ENCODE assay signal across 9 cellular contexts in the genomic region with DNA sequence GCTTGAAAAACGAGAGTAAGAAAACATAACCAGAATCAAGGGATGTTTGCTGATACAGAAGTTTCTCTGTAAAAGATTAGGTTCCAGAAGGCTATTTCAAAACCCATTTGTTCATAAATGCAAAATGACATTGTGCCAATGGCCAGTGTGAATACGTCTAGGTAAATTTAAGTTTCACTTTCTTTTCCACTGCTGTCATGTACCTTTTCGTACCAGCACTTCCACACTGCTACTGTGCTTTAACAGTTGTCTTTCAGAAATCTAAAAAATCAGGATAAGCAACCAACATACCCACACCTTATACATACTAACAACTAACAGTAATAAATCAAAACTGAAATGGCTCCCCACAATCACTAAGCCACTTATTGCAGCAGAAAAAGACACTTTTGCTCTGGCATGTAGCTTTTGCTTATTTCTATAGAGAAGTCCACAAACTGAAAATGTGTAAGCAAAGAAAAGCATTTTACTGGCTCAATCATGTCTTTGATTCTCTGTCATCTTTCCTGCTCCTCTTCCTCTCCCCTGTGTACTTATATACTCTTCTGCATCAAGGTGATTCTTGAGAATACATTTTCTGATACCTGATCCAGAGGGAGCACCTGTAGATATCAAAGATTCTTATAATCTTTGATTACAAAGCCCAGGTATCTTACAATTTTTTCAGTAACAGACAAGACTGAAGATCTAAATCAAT. TPM values are rescaled to one million over a fixed set of nuclear protein-coding genes. Genes with fewer than 3 reads are reported as not detected.
DNase-seq lines count a peak whose midpoint lies in the region; ATAC-seq, FAIRE-seq and TF ChIP-seq lines count a peak whose summit lies in the region.
"Had no signal": no experiment of that assay in that cellular context is flagged by ENCODE, and none has a peak within 500 bp of the region (broad histone marks: within the 10 kb centered on the region; RNA-seq: fewer than 3 reads in every experiment).

No MANE protein-coding gene starts in this region.

- no peak for TF ChIP-seq CTCF in activated B cell treated with CpG ODN at 0.5 μM for 24 hours (IDR thresholded peaks at IDR 0.05)
- no peak for TF ChIP-seq CTCF in keratinocyte (optimal IDR thresholded peaks at IDR 0.05 in 1 of 3, IDR thresholded peaks at IDR 0.05 in 1 of 3, conservative IDR thresholded peaks at IDR 0.05 in 1 of 3; ENCODE audit: extremely low read depth in 1 of 3, insufficient read depth in 2 of 3, low read length in 3 of 3)
- TF ChIP-seq CTCF in type B pancreatic cell (conservative IDR thresholded peaks at IDR 0.05), result no peak

- H3K4me1 ChIP-seq in keratinocyte (ENCODE audit: control insufficient read depth, extremely low read depth, insufficient read depth, low read length), result peaks cover 27% of the 10 kb centered on the region
- H3K4me1 ChIP-seq in SJCRH30, result peaks cover 27% of the 10 kb centered on the region

- H4K20me1 ChIP-seq in keratinocyte (ENCODE audit: control insufficient read depth, extremely low read depth, insufficient read depth, low read length), result no peaks in the 10 kb centered on the region

- H3K9me3 ChIP-seq in keratinocyte (ENCODE audit: control insufficient read depth, low read depth, low read length) (no peaks in the 10 kb centered on the region), SJCRH30 (replicated peaks) (no peaks in the 10 kb centered on the region)

- FAIRE-seq in keratinocyte (lab: Jason Lieb, UNC), result no peak

- peaks cover 3 to 4% of the 10 kb centered on the region in 2 experiments for H3K36me3 ChIP-seq in keratinocyte (ENCODE audit: control insufficient read depth in 2 of 2, extremely low read depth in 1 of 2, insufficient read depth in 2 of 2, low read length in 2 of 2)
- H3K36me3 ChIP-seq in SJCRH30, result no peaks in the 10 kb centered on the region

- H3K9ac ChIP-seq in keratinocyte (ENCODE audit: control insufficient read depth, extremely low read depth, insufficient read depth, low read length), result peak overlapping the region; percentile 30

- DNase-seq in activated B cell treated with CpG ODN at 0.5 μM for 24 hours, result no peak
- DNase-seq in keratinocyte (ENCODE audit: low read depth, low spot score), result no peak
- DNase-seq in type B pancreatic cell (ENCODE audit: extremely low spot score, unreplicated experiment), result no peak
- no peak for DNase-seq in epidermal melanocyte (ENCODE audit: insufficient read length, low spot score)
- DNase-seq in stimulated activated CD4-positive, alpha-beta T cell treated with anti-CD3 and anti-CD28 coated beads, Interleukin-2, amount 100 ng/mL, for 48 hours, result no peak
- DNase-seq in SJCRH30, result no peak

- POLR2A ChIA-PET in activated B cell treated with CpG ODN at 0.5 μM for 24 hours (lab: Charles Lee), result interaction anchor here (0.8 to 2.1 kb wide), 6 partner anchors 10 to 75 kb away, joined by 3 to 9 read pairs (median 4); a partner anchor contains a TSS

- H3K9me1 ChIP-seq in keratinocyte (ENCODE audit: control insufficient read depth, extremely low read depth, insufficient read depth, low read length), result no peaks in the 10 kb centered on the region

- peak overlapping the region; percentile 89 for H3K27ac Mint-ChIP-seq in activated B cell treated with CpG ODN at 0.5 μM for 24 hours
- peak overlapping the region; percentile 62 for H3K27ac Mint-ChIP-seq in type B pancreatic cell

- H3K4me1 Mint-ChIP-seq in activated B cell treated with CpG ODN at 0.5 μM for 24 hours (peaks cover 77% of the 10 kb centered on the region), type B pancreatic cell (ENCODE audit: unreplicated experiment) (peaks cover 22% of the 10 kb centered on the region)

- no peaks in the 10 kb centered on the region for H3K27me3 ChIP-seq in keratinocyte (ENCODE audit: control insufficient read depth, extremely low read depth, insufficient read depth, low read length)
- no peaks in the 10 kb centered on the region for H3K27me3 ChIP-seq in SJCRH30

- dilution Hi-C loops in keratinocyte (cut with MboI; ENCODE audit: extremely low pct_ligation_motif_present, low sequenced_read_pairs), result no loop called here

- no peaks in the 10 kb centered on the region for H3K9me3 Mint-ChIP-seq in activated B cell treated with CpG ODN at 0.5 μM for 24 hours
- no peaks in the 10 kb centered on the region for H3K9me3 Mint-ChIP-seq in type B pancreatic cell
- H3K9me3 Mint-ChIP-seq: neural crest cell had no signal

- ATAC-seq in GM18868 (IDR thresholded peaks at IDR 0.05; ENCODE audit: unreplicated experiment), result peak; percentile 50
- peak; percentile 46 for ATAC-seq in HG02870 (IDR thresholded peaks at IDR 0.05; ENCODE audit: unreplicated experiment)
- peak; percentile 55 for ATAC-seq in activated B cell treated with CpG ODN at 0.5 μM for 24 hours (ENCODE audit: low read depth)

- H2AFZ ChIP-seq in keratinocyte (ENCODE audit: control insufficient read depth, low read length), result no peak overlapping the region

- intact Hi-C loops in activated B cell treated with CpG ODN at 0.5 μM for 24 hours (cut with micrococcal nuclease), result loop anchor here (1.0 to 10.0 kb wide), 3 partner anchors 75 to 327 kb away; a partner anchor contains a TSS

- H3K27ac ChIP-seq in keratinocyte (ENCODE audit: control insufficient read depth, insufficient read depth, low read length) (peak overlapping the region; percentile 40), SJCRH30 (no peak overlapping the region)

- CTCF ChIA-PET in activated B cell treated with CpG ODN at 0.5 μM for 24 hours (lab: Charles Lee), result interaction anchor here (1.2 to 1.6 kb wide), 2 partner anchors 10 to 73 kb away, joined by 3 to 7 read pairs; no protein-coding TSS in a partner anchor

- H3K4me2 ChIP-seq in keratinocyte (ENCODE audit: control insufficient read depth, extremely low read depth, insufficient read depth, low read depth, low read length), result peak overlapping the region; percentile 89

- H3K27me3 Mint-ChIP-seq in activated B cell treated with CpG ODN at 0.5 μM for 24 hours (no peaks in the 10 kb centered on the region), type B pancreatic cell (no peaks in the 10 kb centered on the region)

- H3K79me2 ChIP-seq in keratinocyte (ENCODE audit: control insufficient read depth, insufficient read depth, low read length), result peaks cover 88% of the 10 kb centered on the region

- H3K36me3 Mint-ChIP-seq in activated B cell treated with CpG ODN at 0.5 μM for 24 hours (ENCODE audit: low read depth) (peaks cover 24% of the 10 kb centered on the region), type B pancreatic cell (no peaks in the 10 kb centered on the region)

- H3K4me3 Mint-ChIP-seq in activated B cell treated with CpG ODN at 0.5 μM for 24 hours, result peak overlapping the region; percentile 71
- H3K4me3 Mint-ChIP-seq in type B pancreatic cell, result peak overlapping the region; percentile 20
- H3K4me3 Mint-ChIP-seq: neural crest cell had no signal

- H3K4me3 ChIP-seq in keratinocyte (ENCODE audit: control insufficient read depth in 2 of 3, extremely low read depth in 1 of 3, insufficient read depth in 2 of 3, low read depth in 1 of 3, low read length in 3 of 3), result peak overlapping the region in 2 of 3 experiments; percentile 53 to 61
- H3K4me3 ChIP-seq in SJCRH30, result no peak overlapping the region

RNA-seq across cellular contexts. Expression of a gene that starts 34.3 kb away (rescaled TPM):
- total RNA-seq in activated B cell treated with CpG ODN at 0.5 μM for 24 hours, result 129 and 136 TPM in 2 replicates
- polyA plus RNA-seq in keratinocyte, result 37.9 to 57.6 TPM (median 48.0 TPM) in 3 replicates
- 26.9 TPM for polyA plus RNA-seq in keratinocyte (2011; ENCODE audit: low read depth)
- polyA plus RNA-seq in keratinocyte (2011; cell fraction: cytosol; rRNA removed), result 22.0 and 37.8 TPM in 2 replicates
- 59.1 and 72.8 TPM in 2 replicates for polyA plus RNA-seq in keratinocyte (2011; cell fraction: nucleus; rRNA removed)
- 36.8 and 51.4 TPM in 2 replicates for polyA plus RNA-seq in keratinocyte (2012; ENCODE audit: low replicate concordance)
- polyA minus RNA-seq in keratinocyte, result 39.4 to 65.3 TPM (median 41.8 TPM) in 3 replicates
- polyA minus RNA-seq in keratinocyte (2011; cell fraction: cytosol; rRNA and poly(A)+ RNA removed), result 29.7 TPM
- 63.2 and 99.9 TPM in 2 replicates for polyA minus RNA-seq in keratinocyte (2011; cell fraction: nucleus; rRNA and poly(A)+ RNA removed)
- total RNA-seq in type B pancreatic cell (ENCODE audit: low replicate concordance), result 47.4 and 97.2 TPM in 2 replicates
- total RNA-seq in SJCRH30 (2014; rRNA removed; shearing (Covaris generic)), result 30.5 and 32.7 TPM in 2 replicates
